16 cellular contexts compared by ENCODE assay signal in genomic region chr14:93319958-93320357, GRCh38. TPM values are rescaled to one million over a fixed set of nuclear protein-coding genes. Genes with fewer than 3 reads are reported as not detected.
DNase-seq lines count a peak whose midpoint lies in the region; ATAC-seq and TF ChIP-seq lines count a peak whose summit lies in the region.
"Had no signal": no experiment of that assay in that cellular context is flagged by ENCODE, and none has a peak within 500 bp of the region (broad histone marks: within the 10 kb centered on the region; RNA-seq: fewer than 3 reads in every experiment).

No MANE protein-coding gene starts in this region.

- TF ChIP-seq POLR2A in breast epithelium (IDR thresholded peaks at IDR 0.05) (no peak), adrenal gland (IDR thresholded peaks at IDR 0.05) (no peak)

- H3K27ac Mint-ChIP-seq in MCF 10A (ENCODE audit: low read depth, unreplicated experiment) = peak overlapping the region; percentile 10
- peak overlapping the region; percentile 4 for H3K27ac Mint-ChIP-seq in activated naive CD8-positive, alpha-beta T cell treated with anti-CD3 and anti-CD28 coated beads for 36 hours
- H3K27ac Mint-ChIP-seq in stimulated activated memory B cell treated with anti-CD40 and anti-IgM and Interleukin-4, amounts not matched to agents 10 μg/mL and 1 μg/mL and 100 μg/mL, for 72 hours = peak overlapping the region; percentile 34
- no peak overlapping the region for H3K27ac Mint-ChIP-seq in activated CD4-positive, alpha-beta T cell treated with anti-CD3 and anti-CD28 coated beads, Interleukin-2, amount 10 ng/mL, durations not matched to agents 7 days and 5 days

- peaks cover 29% of the 10 kb centered on the region for H3K36me3 Mint-ChIP-seq in MCF 10A (ENCODE audit: insufficient read depth, unreplicated experiment)
- peaks cover 23% of the 10 kb centered on the region for H3K36me3 Mint-ChIP-seq in activated naive CD8-positive, alpha-beta T cell treated with anti-CD3 and anti-CD28 coated beads for 36 hours
- H3K36me3 Mint-ChIP-seq in stimulated activated memory B cell treated with anti-CD40 and anti-IgM and Interleukin-4, amounts not matched to agents 10 μg/mL and 1 μg/mL and 100 μg/mL, for 72 hours = peaks cover 24% of the 10 kb centered on the region
- H3K36me3 Mint-ChIP-seq in activated CD4-positive, alpha-beta T cell treated with anti-CD3 and anti-CD28 coated beads, Interleukin-2, amount 10 ng/mL, durations not matched to agents 7 days and 5 days (ENCODE audit: low read depth) = peaks cover 23% of the 10 kb centered on the region

- TF ChIP-seq CTCF in MCF 10A (IDR thresholded peaks at IDR 0.05; ENCODE audit: unreplicated experiment) (no peak), breast epithelium (IDR thresholded peaks at IDR 0.05) (no peak), adrenal gland (IDR thresholded peaks at IDR 0.05) (no peak)

- no TSS peak for BruUV-seq in MCF 10A (replicated peaks; lab: Mats Ljungman, UMichigan)

- no peaks in the 10 kb centered on the region for H3K36me3 ChIP-seq in breast epithelium
- H3K36me3 ChIP-seq in adrenal gland (replicated peaks in 1 of 2) = no peaks in the 10 kb centered on the region
- H3K36me3 ChIP-seq: prostate gland had no signal

- H3K9me3 Mint-ChIP-seq in MCF 10A (ENCODE audit: unreplicated experiment) = no peaks in the 10 kb centered on the region
- no peaks in the 10 kb centered on the region for H3K9me3 Mint-ChIP-seq in activated naive CD8-positive, alpha-beta T cell treated with anti-CD3 and anti-CD28 coated beads for 36 hours
- H3K9me3 Mint-ChIP-seq in stimulated activated memory B cell treated with anti-CD40 and anti-IgM and Interleukin-4, amounts not matched to agents 10 μg/mL and 1 μg/mL and 100 μg/mL, for 72 hours = no peaks in the 10 kb centered on the region
- H3K9me3 Mint-ChIP-seq in activated CD4-positive, alpha-beta T cell treated with anti-CD3 and anti-CD28 coated beads, Interleukin-2, amount 10 ng/mL, durations not matched to agents 7 days and 5 days = no peaks in the 10 kb centered on the region

- no peak overlapping the region for H3K4me3 Mint-ChIP-seq in MCF 10A (ENCODE audit: unreplicated experiment)
- no peak overlapping the region for H3K4me3 Mint-ChIP-seq in activated naive CD8-positive, alpha-beta T cell treated with anti-CD3 and anti-CD28 coated beads for 36 hours
- no peak overlapping the region for H3K4me3 Mint-ChIP-seq in stimulated activated memory B cell treated with anti-CD40 and anti-IgM and Interleukin-4, amounts not matched to agents 10 μg/mL and 1 μg/mL and 100 μg/mL, for 72 hours
- no peak overlapping the region for H3K4me3 Mint-ChIP-seq in activated CD4-positive, alpha-beta T cell treated with anti-CD3 and anti-CD28 coated beads, Interleukin-2, amount 10 ng/mL, durations not matched to agents 7 days and 5 days

- 57 to 68% (median 65%) methylated on average over 1 of the region's 1 CpG for WGBS in adrenal gland, 4 donors

- CTCF ChIA-PET in MCF 10A (lab: Yijun Ruan, JAX) = no interaction called here
- CTCF ChIA-PET in activated CD4-positive, alpha-beta T cell treated with anti-CD3 and anti-CD28 coated beads, Interleukin-2, amount 10 ng/mL, durations not matched to agents 7 days and 5 days (lab: Charles Lee) = no interaction called here

- ATAC-seq in HG03354 (IDR thresholded peaks at IDR 0.05; ENCODE audit: poor library complexity, severe bottlenecking, unreplicated experiment) = peak; percentile 49
- no peak for ATAC-seq in stimulated activated memory B cell treated with anti-CD40 and anti-IgM and Interleukin-4, amounts not matched to agents 10 μg/mL and 1 μg/mL and 100 μg/mL, for 72 hours

- DNase-seq in MCF 10A (ENCODE audit: unreplicated experiment) (no peak), breast epithelium (ENCODE audit: low spot score in 2 of 2) (no peak), NCI-H748 (lab: John Stamatoyannopoulos, UW; ENCODE audit: unreplicated experiment) (no peak), adrenal gland (no peak)
- DNase-seq in activated naive CD8-positive, alpha-beta T cell treated with anti-CD3 and anti-CD28 coated beads for 36 hours = no peak
- no peak for DNase-seq in activated CD4-positive, alpha-beta T cell treated with anti-CD3 and anti-CD28 coated beads, Interleukin-2, amount 10 ng/mL, durations not matched to agents 7 days and 5 days
- DNase-seq: heart left ventricle; NCI-H1417 treated with DMSO at 0.1 percent for 48 hours; Right ventricle myocardium superior; stimulated activated CD4-positive, alpha-beta T cell treated with anti-CD3 and anti-CD28 coated beads, Interleukin-1b, Interleukin-23, amount 100 ng/mL, for 48 hours had no signal

- H3K27ac ChIP-seq in breast epithelium (no peak overlapping the region), adrenal gland (no peak overlapping the region)
- H3K27ac ChIP-seq: heart left ventricle, prostate gland had no signal

- H3K27me3 ChIP-seq in breast epithelium (no peaks in the 10 kb centered on the region), adrenal gland (no peaks in the 10 kb centered on the region)
- H3K27me3 ChIP-seq: heart left ventricle had no signal

- H3K9me3 ChIP-seq in breast epithelium (no peaks in the 10 kb centered on the region), adrenal gland (replicated peaks in 1 of 3) (no peaks in the 10 kb centered on the region)
- H3K9me3 ChIP-seq: prostate gland had no signal

- H3K4me1 Mint-ChIP-seq in MCF 10A (ENCODE audit: insufficient read depth, unreplicated experiment) = peaks cover 52% of the 10 kb centered on the region
- peaks cover 41% of the 10 kb centered on the region for H3K4me1 Mint-ChIP-seq in activated naive CD8-positive, alpha-beta T cell treated with anti-CD3 and anti-CD28 coated beads for 36 hours
- H3K4me1 Mint-ChIP-seq in stimulated activated memory B cell treated with anti-CD40 and anti-IgM and Interleukin-4, amounts not matched to agents 10 μg/mL and 1 μg/mL and 100 μg/mL, for 72 hours = peaks cover 69% of the 10 kb centered on the region
- peaks cover 16% of the 10 kb centered on the region for H3K4me1 Mint-ChIP-seq in activated CD4-positive, alpha-beta T cell treated with anti-CD3 and anti-CD28 coated beads, Interleukin-2, amount 10 ng/mL, durations not matched to agents 7 days and 5 days

- H3K27me3 Mint-ChIP-seq in MCF 10A (ENCODE audit: insufficient read depth, unreplicated experiment) = no peaks in the 10 kb centered on the region
- H3K27me3 Mint-ChIP-seq in activated naive CD8-positive, alpha-beta T cell treated with anti-CD3 and anti-CD28 coated beads for 36 hours = no peaks in the 10 kb centered on the region
- H3K27me3 Mint-ChIP-seq in stimulated activated memory B cell treated with anti-CD40 and anti-IgM and Interleukin-4, amounts not matched to agents 10 μg/mL and 1 μg/mL and 100 μg/mL, for 72 hours = no peaks in the 10 kb centered on the region
- H3K27me3 Mint-ChIP-seq in activated CD4-positive, alpha-beta T cell treated with anti-CD3 and anti-CD28 coated beads, Interleukin-2, amount 10 ng/mL, durations not matched to agents 7 days and 5 days = no peaks in the 10 kb centered on the region

- H3K4me3 ChIP-seq in breast epithelium = no peak overlapping the region
- H3K4me3 ChIP-seq in adrenal gland = no peak overlapping the region
- H3K4me3 ChIP-seq: heart left ventricle, prostate gland had no signal

- H3K4me1 ChIP-seq in breast epithelium = no peaks in the 10 kb centered on the region
- peaks cover 7 to 57% of the 10 kb centered on the region in 2 donors for H3K4me1 ChIP-seq in adrenal gland (replicated peaks in 1 of 2)

- POLR2A ChIA-PET in MCF 10A (lab: Yijun Ruan, JAX) = interaction anchor here (0.8 to 3.8 kb wide), 3 partner anchors 11 to 36 kb away, joined by 3 to 16 read pairs (median 3); no protein-coding TSS in a partner anchor
- POLR2A ChIA-PET in activated CD4-positive, alpha-beta T cell treated with anti-CD3 and anti-CD28 coated beads, Interleukin-2, amount 10 ng/mL, durations not matched to agents 7 days and 5 days (lab: Charles Lee) = no interaction called here

- intact Hi-C loops in MCF 10A (cut with micrococcal nuclease) = no loop called here
- intact Hi-C loops in breast epithelium (cut with DNase I; ENCODE audit: low total_unique reads) = no loop called here
- intact Hi-C loops in adrenal gland (cut with DNase I) = no loop called here

RNA-seq across cellular contexts. Expression of gene BTBD7, which starts 12.9 kb away (rescaled TPM):
- total RNA-seq in MCF 10A (2022) (32.5 and 45.4 TPM in 2 replicates), breast epithelium (10 to 100 TPM; 19.7 to 32.8 (median 26.5) TPM), adrenal gland (10 to 100 TPM; 12.9 to 41.0 (median 22.6) TPM)
- 10 to 100 TPM; 14.3 to 14.9 TPM for total RNA-seq in activated naive CD8-positive, alpha-beta T cell treated with anti-CD3 and anti-CD28 coated beads for 36 hours
- 10 to 100 TPM in 2 of 3 donors, 1 to 10 TPM in 1; 7.4 to 16.5 (median 11.4) TPM for polyA plus RNA-seq in adrenal gland
- total RNA-seq in activated CD4-positive, alpha-beta T cell treated with anti-CD3 and anti-CD28 coated beads, Interleukin-2, amount 10 ng/mL, durations not matched to agents 7 days and 5 days = 10 to 100 TPM; 14.1 to 15.6 TPM

RNA-seq across cellular contexts. Expression of gene COX8C, which starts 27.0 kb away (rescaled TPM):
- total RNA-seq in MCF 10A (2022) (not detected in 2 replicates), breast epithelium (not detected), adrenal gland (not detected)
- total RNA-seq in activated naive CD8-positive, alpha-beta T cell treated with anti-CD3 and anti-CD28 coated beads for 36 hours = not detected
- not detected for polyA plus RNA-seq in adrenal gland
- total RNA-seq in activated CD4-positive, alpha-beta T cell treated with anti-CD3 and anti-CD28 coated beads, Interleukin-2, amount 10 ng/mL, durations not matched to agents 7 days and 5 days = not detected
- total RNA-seq: HT1080, liver, NCI-H460 had no signal
- polyA plus RNA-seq: heart left ventricle, liver had no signal
